1 cellular context compared by ENCODE assay signal in genomic region chr21:37537391-37537996, GRCh38.
TF ChIP-seq lines count a peak whose summit lies in the region.

No MANE protein-coding gene starts in this region.

TF ChIP-seq in H1, 55 proteins besides CTCF, POLR2A, EP300 and RAD21:
- no peak for TF ChIP-seq CHD1 (IDR thresholded peaks at IDR 0.05; ENCODE audit: low read depth, low read length)
- no peak for TF ChIP-seq RXRA (IDR thresholded peaks at IDR 0.05; ENCODE audit: insufficient read depth, low read depth, low read length)
- no peak for TF ChIP-seq TBP (IDR thresholded peaks at IDR 0.05; ENCODE audit: low read depth, low read length)
- no peak for TF ChIP-seq CREB1 (IDR thresholded peaks at IDR 0.05)
- TF ChIP-seq CBX8 (IDR thresholded peaks at IDR 0.05; ENCODE audit: borderline replicate concordance, low read depth, low read length), result no peak
- TF ChIP-seq RNF2 (IDR thresholded peaks at IDR 0.05; ENCODE audit: borderline replicate concordance, low read depth, low read length, missing control alignments, poor library complexity, severe bottlenecking), result no peak
- TF ChIP-seq BRCA1 (IDR thresholded peaks at IDR 0.05; ENCODE audit: low read depth, low read length), result no peak
- TF ChIP-seq, protein P1, sequence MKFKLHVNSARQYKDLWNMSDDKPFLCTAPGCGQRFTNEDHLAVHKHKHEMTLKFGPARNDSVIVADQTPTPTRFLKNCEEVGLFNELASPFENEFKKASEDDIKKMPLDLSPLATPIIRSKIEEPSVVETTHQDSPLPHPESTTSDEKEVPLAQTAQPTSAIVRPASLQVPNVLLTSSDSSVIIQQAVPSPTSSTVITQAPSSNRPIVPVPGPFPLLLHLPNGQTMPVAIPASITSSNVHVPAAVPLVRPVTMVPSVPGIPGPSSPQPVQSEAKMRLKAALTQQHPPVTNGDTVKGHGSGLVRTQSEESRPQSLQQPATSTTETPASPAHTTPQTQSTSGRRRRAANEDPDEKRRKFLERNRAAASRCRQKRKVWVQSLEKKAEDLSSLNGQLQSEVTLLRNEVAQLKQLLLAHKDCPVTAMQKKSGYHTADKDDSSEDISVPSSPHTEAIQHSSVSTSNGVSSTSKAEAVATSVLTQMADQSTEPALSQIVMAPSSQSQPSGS (IDR thresholded peaks at IDR 0.05; ENCODE audit: low read length), result no peak
- no peak for TF ChIP-seq KDM5A (IDR thresholded peaks at IDR 0.05; ENCODE audit: low read length)
- no peak for TF ChIP-seq SAP30 (IDR thresholded peaks at IDR 0.05; ENCODE audit: insufficient read depth, insufficient replicate concordance, low read length)
- TF ChIP-seq SIRT6 (IDR thresholded peaks at IDR 0.05; ENCODE audit: low read length), result no peak
- TF ChIP-seq SP1 (IDR thresholded peaks at IDR 0.05; ENCODE audit: low read depth, low read length), result no peak
- no peak for TF ChIP-seq PHF8 (conservative IDR thresholded peaks at IDR 0.05; ENCODE audit: low read depth, low read length)
- no peak for TF ChIP-seq RBBP5 (IDR thresholded peaks at IDR 0.05; ENCODE audit: borderline replicate concordance, low read depth, low read length)
- TF ChIP-seq HDAC6 (IDR thresholded peaks at IDR 0.05; ENCODE audit: low read depth, low read length), result no peak
- TF ChIP-seq SRF (IDR thresholded peaks at IDR 0.05; ENCODE audit: low read depth, low read length), result no peak
- TF ChIP-seq BCL11A (IDR thresholded peaks at IDR 0.05; ENCODE audit: low read depth in 2 of 2, low read length in 2 of 2), result no peak
- TF ChIP-seq SIN3A (conservative IDR thresholded peaks at IDR 0.05 in 1 of 2, IDR thresholded peaks at IDR 0.05 in 1 of 2; ENCODE audit: low read depth in 1 of 2, low read length in 2 of 2), result no peak
- no peak for TF ChIP-seq CTBP2 (IDR thresholded peaks at IDR 0.05; ENCODE audit: borderline replicate concordance, insufficient read depth, insufficient read length, low read length)
- no peak for TF ChIP-seq ASH2L (IDR thresholded peaks at IDR 0.05; ENCODE audit: low read length)
